In the genomic region with DNA sequence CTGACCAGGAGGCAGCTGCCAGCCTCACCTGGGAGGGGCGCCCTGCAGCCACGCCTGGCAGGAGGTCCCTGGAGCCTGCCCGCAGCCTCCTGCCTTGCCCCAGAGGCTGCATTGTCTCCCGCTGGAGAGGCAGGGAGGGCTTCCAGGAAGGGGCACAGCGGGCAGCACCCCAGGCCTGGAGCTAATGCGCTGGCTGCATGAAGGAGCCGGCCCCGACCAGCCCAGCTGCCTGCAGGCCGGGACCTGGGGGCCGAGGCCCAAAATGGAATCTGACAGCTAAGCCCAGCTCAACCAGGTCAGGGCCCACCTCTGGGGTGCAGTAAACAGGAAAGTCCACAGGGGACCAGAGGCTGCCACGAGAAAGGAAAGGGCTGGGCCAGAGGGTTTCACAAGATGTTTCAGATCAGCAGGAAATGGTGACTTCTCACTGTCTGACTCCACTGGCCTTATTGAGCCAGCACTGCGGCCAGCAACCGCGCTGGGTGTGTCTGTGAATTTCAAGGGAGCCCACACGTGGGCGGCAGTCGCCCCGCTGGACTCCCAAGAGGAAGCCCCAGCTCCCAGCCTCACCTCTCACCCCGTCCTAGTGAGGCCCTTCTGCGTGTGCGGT, we compare ENCODE assay signal across 8 cellular contexts. TPM values are rescaled to one million over a fixed set of nuclear protein-coding genes. Genes with fewer than 3 reads are reported as not detected.
DNase-seq lines count a peak whose midpoint lies in the region; TF ChIP-seq lines count a peak whose summit lies in the region.

No MANE protein-coding gene starts in this region.

- DNase-seq in AG10803 (ENCODE audit: low read depth), result peak; percentile 88
- DNase-seq in HCEC 1CT, result peak; percentile 63
- DNase-seq in lower leg skin (ENCODE audit: low spot score in 2 of 2), result peak; percentile 82 to 95
- peak; percentile 74 for DNase-seq in ureter (ENCODE audit: low spot score)
- no peak for DNase-seq in DMS153 (lab: John Stamatoyannopoulos, UW)
- no peak for DNase-seq in activated gamma-delta T cell (lab: John Stamatoyannopoulos, UW)
- DNase-seq in erythroblast (lab: John Stamatoyannopoulos, UW), result no peak

- peak overlapping the region; percentile 46 for H3K27ac ChIP-seq in angular gyrus (ENCODE audit: low read depth, low read length)

- H3K4me3 ChIP-seq in AG10803 (ENCODE audit: low read length), result no peak overlapping the region
- no peak overlapping the region for H3K4me3 ChIP-seq in lower leg skin (ENCODE audit: low read depth, poor library complexity, severe bottlenecking)

- intact Hi-C loops in lower leg skin (cut with DNase I; ENCODE audit: low total_unique reads), result no loop called here

- 60 to 66% methylated on average over 18 to 21 of the region's 21 CpGs for WGBS in lower leg skin, 2 donors

- TF ChIP-seq POLR2A in lower leg skin (IDR thresholded peaks at IDR 0.05) (no peak), erythroblast (IDR thresholded peaks at IDR 0.05; ENCODE audit: low read length) (no peak)

- TF ChIP-seq CTCF in AG10803 (conservative IDR thresholded peaks at IDR 0.05; ENCODE audit: low read length) (peak; percentile 40), lower leg skin (IDR thresholded peaks at IDR 0.05) (no peak)

RNA-seq across cellular contexts. Expression of a gene that starts 18.6 kb away (rescaled TPM):
- total RNA-seq in lower leg skin, result 10 to 100 TPM; 79.7 to 95.3 (median 82.8) TPM
- 134 TPM for total RNA-seq in ureter

Comparison
In these comparisons a context has a peak if more than half of its experiments do, and no peak if none do; other contexts are left out.
1. DNase-seq: peak in AG10803 (single experiment), HCEC 1CT (single experiment), lower leg skin (2 of 2) and ureter (single experiment); none in DMS153 (single experiment), activated gamma-delta T cell (single experiment) and erythroblast (0 of 2).